ENCODE assay signal across 20 cellular contexts in genomic region chr10:64113796-64114195, GRCh38.
DNase-seq lines count a peak whose midpoint lies in the region; ATAC-seq, FAIRE-seq and TF ChIP-seq lines count a peak whose summit lies in the region.
"Had no signal": no experiment of that assay in that cellular context is flagged by ENCODE, and none has a peak within 500 bp of the region (broad histone marks: within the 10 kb centered on the region; RNA-seq: fewer than 3 reads in every experiment).

No MANE protein-coding gene starts in this region.

- DNase-seq in activated naive CD4-positive, alpha-beta T cell (lab: John Stamatoyannopoulos, UW), result no peak
- DNase-seq in chondrocyte (ENCODE audit: low spot score) (no peak), iPS-NIHi7 (ENCODE audit: extremely low spot score) (peak; percentile 38), osteocyte (ENCODE audit: extremely low spot score, unreplicated experiment) (no peak), pancreas (no peak), NCI-H82 (lab: John Stamatoyannopoulos, UW) (no peak)
- DNase-seq: CD8-positive, alpha-beta memory T cell; DMS 273 treated with DMSO at 0.1 percent for 48 hours; KBM-7; NCI-H146; NCI-H2081 treated with DMSO at 0.1 percent for 48 hours; NCI-H510A; NCI-H774 had no signal

- no peak overlapping the region for H3K27ac ChIP-seq in pancreas
- H3K27ac ChIP-seq: 22Rv1; BLaER1 treated with 17β-estradiol and CSF1 and Interleukin-3, amounts not matched to agents 10 nM and 100 nM; HL-60 had no signal

- ATAC-seq in GM21526 (IDR thresholded peaks at IDR 0.05; ENCODE audit: low FRiP score, unreplicated experiment), result no peak
- ATAC-seq in pancreas, result no peak

- H3K36me3 ChIP-seq in pancreas, result no peaks in the 10 kb centered on the region
- H3K36me3 ChIP-seq: BLaER1 treated with 17β-estradiol and CSF1 and Interleukin-3, amounts not matched to agents 10 nM and 100 nM had no signal

- H3K36me3 Mint-ChIP-seq in activated naive CD4-positive, alpha-beta T cell treated with anti-CD3 and anti-CD28 coated beads, Interleukin-2, amount 50 U/mL, for 24 hours, result no peaks in the 10 kb centered on the region
- H3K36me3 Mint-ChIP-seq in chondrocyte (ENCODE audit: low read depth) (no peaks in the 10 kb centered on the region), osteocyte (ENCODE audit: unreplicated experiment) (no peaks in the 10 kb centered on the region)
- H3K36me3 Mint-ChIP-seq: CD8-positive, alpha-beta memory T cell had no signal

- peaks cover 5% of the 10 kb centered on the region for H3K4me1 Mint-ChIP-seq in activated naive CD4-positive, alpha-beta T cell treated with anti-CD3 and anti-CD28 coated beads, Interleukin-2, amount 50 U/mL, for 24 hours
- H3K4me1 Mint-ChIP-seq in chondrocyte (ENCODE audit: low read depth), result peaks cover 46% of the 10 kb centered on the region
- peaks cover 34% of the 10 kb centered on the region for H3K4me1 Mint-ChIP-seq in osteocyte (ENCODE audit: unreplicated experiment)
- H3K4me1 Mint-ChIP-seq: CD8-positive, alpha-beta memory T cell had no signal

- H3K4me3 ChIP-seq in pancreas, result no peak overlapping the region
- H3K4me3 ChIP-seq: BLaER1 treated with 17β-estradiol and CSF1 and Interleukin-3, amounts not matched to agents 10 nM and 100 nM had no signal

- no peaks in the 10 kb centered on the region for H3K9me3 ChIP-seq in pancreas
- H3K9me3 ChIP-seq: BLaER1 treated with 17β-estradiol and CSF1 and Interleukin-3, amounts not matched to agents 10 nM and 100 nM had no signal

- H3K27ac Mint-ChIP-seq in activated naive CD4-positive, alpha-beta T cell treated with anti-CD3 and anti-CD28 coated beads, Interleukin-2, amount 50 U/mL, for 24 hours, result peak overlapping the region; percentile 18
- H3K27ac Mint-ChIP-seq in chondrocyte (ENCODE audit: unreplicated experiment) (peak overlapping the region; percentile 49), osteocyte (ENCODE audit: unreplicated experiment) (no peak overlapping the region)
- H3K27ac Mint-ChIP-seq: CD8-positive, alpha-beta memory T cell had no signal

- H3K4me3 Mint-ChIP-seq in activated naive CD4-positive, alpha-beta T cell treated with anti-CD3 and anti-CD28 coated beads, Interleukin-2, amount 50 U/mL, for 24 hours, result no peak overlapping the region
- no peak overlapping the region for H3K4me3 Mint-ChIP-seq in chondrocyte (ENCODE audit: unreplicated experiment)
- no peak overlapping the region for H3K4me3 Mint-ChIP-seq in osteocyte (ENCODE audit: unreplicated experiment)
- H3K4me3 Mint-ChIP-seq: CD8-positive, alpha-beta memory T cell had no signal

- H3K9me3 Mint-ChIP-seq in activated naive CD4-positive, alpha-beta T cell treated with anti-CD3 and anti-CD28 coated beads, Interleukin-2, amount 50 U/mL, for 24 hours, result no peaks in the 10 kb centered on the region
- H3K9me3 Mint-ChIP-seq in chondrocyte (ENCODE audit: low read depth), result no peaks in the 10 kb centered on the region
- no peaks in the 10 kb centered on the region for H3K9me3 Mint-ChIP-seq in osteocyte (ENCODE audit: unreplicated experiment)
- H3K9me3 Mint-ChIP-seq: CD8-positive, alpha-beta memory T cell had no signal

- TF ChIP-seq CTCF in chondrocyte (IDR thresholded peaks at IDR 0.05), result no peak
- no peak for TF ChIP-seq CTCF in osteocyte (IDR thresholded peaks at IDR 0.05)
- no peak for TF ChIP-seq CTCF in pancreas (IDR thresholded peaks at IDR 0.05)

- FAIRE-seq in pancreas (lab: Jason Lieb, UNC), result no peak
- FAIRE-seq: GM12892, H54 had no signal

- intact Hi-C loops in pancreas (cut with DNase I), result no loop called here

- H3K27me3 Mint-ChIP-seq in activated naive CD4-positive, alpha-beta T cell treated with anti-CD3 and anti-CD28 coated beads, Interleukin-2, amount 50 U/mL, for 24 hours, result no peaks in the 10 kb centered on the region
- no peaks in the 10 kb centered on the region for H3K27me3 Mint-ChIP-seq in chondrocyte (ENCODE audit: low read depth)
- no peaks in the 10 kb centered on the region for H3K27me3 Mint-ChIP-seq in osteocyte (ENCODE audit: unreplicated experiment)
- H3K27me3 Mint-ChIP-seq: CD8-positive, alpha-beta memory T cell had no signal

- H3K27me3 ChIP-seq in pancreas, result no peaks in the 10 kb centered on the region
- H3K27me3 ChIP-seq: BLaER1 treated with 17β-estradiol and CSF1 and Interleukin-3, amounts not matched to agents 10 nM and 100 nM had no signal

- WGBS in pancreas, 2 donors, result 66 to 76% methylated on average over 3 of the region's 3 CpGs

- H3K4me1 ChIP-seq in pancreas, result no peaks in the 10 kb centered on the region
